ENCODE assay signal across 1 cellular context in genomic region chr2:215498411-215498810, GRCh38.
TF ChIP-seq lines count a peak whose summit lies in the region.

No MANE protein-coding gene starts in this region.

TF ChIP-seq in HepG2, 621 proteins besides CTCF, POLR2A, EP300 and RAD21 (continued from another document and continues in another):
- TF ChIP-seq SAP130 (CRISPR knock-in tag; IDR thresholded peaks at IDR 0.05; ENCODE audit: low read depth) (peak; percentile 75), ARID5B (CRISPR knock-in tag; IDR thresholded peaks at IDR 0.05) (peak; percentile 91), AHDC1 (CRISPR knock-in tag; IDR thresholded peaks at IDR 0.05; ENCODE audit: borderline replicate concordance) (peak; percentile 79; the same call in 1 of the 2 replicates), SSRP1 (CRISPR knock-in tag; IDR thresholded peaks at IDR 0.05) (0 out of 2 replicates have a peak, but pooled peaks have one; percentile 59), ATF7-NPFF (CRISPR knock-in tag; IDR thresholded peaks at IDR 0.05; ENCODE audit: low read depth) (no peak), HOMEZ (CRISPR knock-in tag; IDR thresholded peaks at IDR 0.05; ENCODE audit: low read depth) (peak; percentile 99), DPF2 (CRISPR knock-in tag; IDR thresholded peaks at IDR 0.05; ENCODE audit: borderline replicate concordance, low read depth) (no peak), TIGD3 (CRISPR knock-in tag; IDR thresholded peaks at IDR 0.05; ENCODE audit: borderline replicate concordance) (no peak), BCL6 (CRISPR knock-in tag; IDR thresholded peaks at IDR 0.05) (peak; percentile 60), RERE (CRISPR knock-in tag; IDR thresholded peaks at IDR 0.05; ENCODE audit: low read depth) (0 out of 2 replicates have a peak, but pooled peaks have one; percentile 25), PAXIP1 (CRISPR knock-in tag; conservative IDR thresholded peaks at IDR 0.05) (peak; percentile 64; the same call in 1 of the 2 replicates), ZNF580 (CRISPR knock-in tag; IDR thresholded peaks at IDR 0.05; ENCODE audit: borderline replicate concordance, low read depth) (peak; percentile 67; the same call in 1 of the 2 replicates), POGZ (CRISPR knock-in tag; IDR thresholded peaks at IDR 0.05) (peak; percentile 96), ZBTB33 (CRISPR knock-in tag; IDR thresholded peaks at IDR 0.05) (peak; percentile 76; the same call in 1 of the 2 replicates), LCORL (IDR thresholded peaks at IDR 0.05) (no peak), LCORL (CRISPR knock-in tag; IDR thresholded peaks at IDR 0.05) (0 out of 2 replicates have a peak, but pooled peaks have one; percentile 26), PHB2 (IDR thresholded peaks at IDR 0.05; ENCODE audit: partially characterized antibody) (no peak), ZBTB21 (CRISPR knock-in tag; IDR thresholded peaks at IDR 0.05) (peak; percentile 49; the same call in 1 of the 2 replicates), ZNF691 (CRISPR knock-in tag; IDR thresholded peaks at IDR 0.05; ENCODE audit: borderline replicate concordance, low read depth) (0 out of 2 replicates have a peak, but pooled peaks have one; percentile 52), KLF16 (CRISPR knock-in tag; IDR thresholded peaks at IDR 0.05) (0 out of 4 replicates have a peak, but pooled peaks of 1 of the 2 experiments have one; percentile 20), SATB2 (CRISPR knock-in tag; IDR thresholded peaks at IDR 0.05) (no peak), ZNF124 (CRISPR knock-in tag; IDR thresholded peaks at IDR 0.05) (0 out of 2 replicates have a peak, but pooled peaks have one; percentile 22), SIX1 (CRISPR knock-in tag; IDR thresholded peaks at IDR 0.05; ENCODE audit: borderline replicate concordance) (0 out of 2 replicates have a peak, but pooled peaks have one; percentile 12), ZNF792 (CRISPR knock-in tag; IDR thresholded peaks at IDR 0.05) (peak; percentile 49; the same call in 1 of the 2 replicates)
